Comparison of ENCODE assay signal across 22 cellular contexts in genomic region chr11:93166194-93166593, GRCh38. TPM values are rescaled to one million over a fixed set of nuclear protein-coding genes. Genes with fewer than 3 reads are reported as not detected.
DNase-seq lines count a peak whose midpoint lies in the region; ATAC-seq and TF ChIP-seq lines count a peak whose summit lies in the region.
"Had no signal": no experiment of that assay in that cellular context is flagged by ENCODE, and none has a peak within 500 bp of the region (broad histone marks: within the 10 kb centered on the region; RNA-seq: fewer than 3 reads in every experiment).

No MANE protein-coding gene starts in this region.

- no peak for TF ChIP-seq POLR2A in sigmoid colon (IDR thresholded peaks at IDR 0.05)

- H3K4me3 ChIP-seq in sigmoid colon, result no peak overlapping the region
- H3K4me3 ChIP-seq: testis had no signal

- TF ChIP-seq CTCF in CD14-positive monocyte (IDR thresholded peaks at IDR 0.05) (no peak), sigmoid colon (IDR thresholded peaks at IDR 0.05) (no peak)

- no peak overlapping the region for H3K4me3 Mint-ChIP-seq in CD14-positive monocyte
- H3K4me3 Mint-ChIP-seq: activated naive CD8-positive, alpha-beta T cell; activated T-cell treated with anti-CD3 and anti-CD28 coated beads, Interleukin-2, amount 50 U/mL, for 72 hours; brain; IgD-negative memory B cell; natural killer cell treated with Interleukin-12 subunit alpha and Interleukin-12 subunit beta and Interleukin-15 and Interleukin-18, amount 100 ng/mL, for 72 hours; T-cell had no signal

- DNase-seq in CD14-positive monocyte (ENCODE audit: low spot score), result no peak
- DNase-seq in NCI-H1092 treated with DMSO at 0.1 percent for 48 hours (lab: John Stamatoyannopoulos, UW), result no peak
- DNase-seq in posterior cingulate gyrus, result no peak
- DNase-seq in sigmoid colon, result no peak
- DNase-seq: activated CD4-positive, alpha-beta T cell treated with anti-CD3 and anti-CD28 coated beads, Interleukin-2, amount 50 U/mL, for 48 hours; activated T-cell treated with anti-CD3 and anti-CD28 coated beads, Interleukin-2, amount 50 U/mL, for 72 hours; Calu3; cortex of kidney; foreskin fibroblast; kidney glomerular epithelial cell; mesendoderm; NCI-H226; T-cell; testis; WERI-Rb-1 had no signal

- H3K4me1 Mint-ChIP-seq in CD14-positive monocyte, result peaks cover 17% of the 10 kb centered on the region
- H3K4me1 Mint-ChIP-seq: brain had no signal

- peaks cover 37 to 38% of the 10 kb centered on the region in 2 donors for H3K36me3 Mint-ChIP-seq in CD14-positive monocyte

- no peak for TF ChIP-seq EP300 in sigmoid colon (IDR thresholded peaks at IDR 0.05)

- peak; percentile 53 for ATAC-seq in GM18502 (IDR thresholded peaks at IDR 0.05; ENCODE audit: poor library complexity, unreplicated experiment)
- peak; percentile 66 for ATAC-seq in GM21576 (IDR thresholded peaks at IDR 0.05; ENCODE audit: unreplicated experiment)
- ATAC-seq in HG03521 (IDR thresholded peaks at IDR 0.05; ENCODE audit: unreplicated experiment), result peak; percentile 21
- ATAC-seq: activated T-cell treated with anti-CD3 and anti-CD28 coated beads, Interleukin-2, amount 50 U/mL, for 72 hours; natural killer cell treated with Interleukin-12 subunit alpha and Interleukin-12 subunit beta and Interleukin-15 and Interleukin-18, amount 100 ng/mL, for 72 hours; T-cell had no signal

- peak overlapping the region in 4 of 7 donors; percentile 33 to 57 (median 42) for H3K27ac Mint-ChIP-seq in CD14-positive monocyte
- H3K27ac Mint-ChIP-seq: activated naive CD8-positive, alpha-beta T cell; activated T-cell treated with anti-CD3 and anti-CD28 coated beads, Interleukin-2, amount 50 U/mL, for 72 hours; brain; natural killer cell treated with Interleukin-12 subunit alpha and Interleukin-12 subunit beta and Interleukin-15 and Interleukin-18, amount 100 ng/mL, for 72 hours; T-cell had no signal

- no peaks in the 10 kb centered on the region for H3K9me3 Mint-ChIP-seq in CD14-positive monocyte
- H3K9me3 Mint-ChIP-seq: activated T-cell treated with anti-CD3 and anti-CD28 coated beads, Interleukin-2, amount 50 U/mL, for 72 hours; brain; IgD-negative memory B cell; natural killer cell treated with Interleukin-12 subunit alpha and Interleukin-12 subunit beta and Interleukin-15 and Interleukin-18, amount 100 ng/mL, for 72 hours; T-cell had no signal

- H3K27ac ChIP-seq in sigmoid colon, result no peak overlapping the region
- H3K27ac ChIP-seq: testis, WERI-Rb-1 had no signal

- no peaks in the 10 kb centered on the region for H3K27me3 Mint-ChIP-seq in CD14-positive monocyte (ENCODE audit: low read depth in 3 of 3)
- H3K27me3 Mint-ChIP-seq: activated naive CD8-positive, alpha-beta T cell; brain; IgD-negative memory B cell; natural killer cell treated with Interleukin-12 subunit alpha and Interleukin-12 subunit beta and Interleukin-15 and Interleukin-18, amount 100 ng/mL, for 72 hours; T-cell had no signal

- H3K9me3 ChIP-seq in sigmoid colon, result no peaks in the 10 kb centered on the region
- H3K9me3 ChIP-seq: testis had no signal

- H3K27me3 ChIP-seq in sigmoid colon, result no peaks in the 10 kb centered on the region
- H3K27me3 ChIP-seq: testis had no signal

- peaks cover 0 to 54% (median 8%) of the 10 kb centered on the region in 4 donors for H3K36me3 ChIP-seq in sigmoid colon

- no peaks in the 10 kb centered on the region for H3K4me1 ChIP-seq in sigmoid colon
- H3K4me1 ChIP-seq: testis had no signal

- intact Hi-C loops in CD14-positive monocyte (cut with micrococcal nuclease), result loop anchor here in 1 of 2 donors (10.0 kb wide), 1 partner anchor 59 kb away; no protein-coding TSS in a partner anchor
- intact Hi-C loops in posterior cingulate gyrus (cut with DNase I), result loop anchor here (5.0 kb wide), 1 partner anchor 224 kb away; no protein-coding TSS in a partner anchor
- intact Hi-C loops in sigmoid colon (cut with DNase I), result no loop called here

RNA-seq across cellular contexts. Expression of gene SLC36A4, which starts 31.6 kb away (rescaled TPM):
- polyA plus RNA-seq in CD14-positive monocyte (10 to 100 TPM; 62.0 to 65.2 TPM), sigmoid colon (1 to 10 TPM; 4.2 to 5.0 (median 4.4) TPM)
- total RNA-seq in sigmoid colon, result 10 to 100 TPM; 14.6 to 17.7 (median 16.4) TPM

Comparison
In these comparisons a context has a peak if more than half of its experiments do, and no peak if none do; other contexts are left out.
1. RNA of gene SLC36A4, which starts 31.6 kb away (polyA plus RNA-seq): 62.0 to 65.2 TPM in CD14-positive monocyte; 4.2 to 5.0 TPM in sigmoid colon; every median in the first group is over 10 times any median in the second.
2. Peak in every context shown above with its lines, with median percentiles within 50 percentile points of each other: ATAC-seq.